In the genomic region with DNA sequence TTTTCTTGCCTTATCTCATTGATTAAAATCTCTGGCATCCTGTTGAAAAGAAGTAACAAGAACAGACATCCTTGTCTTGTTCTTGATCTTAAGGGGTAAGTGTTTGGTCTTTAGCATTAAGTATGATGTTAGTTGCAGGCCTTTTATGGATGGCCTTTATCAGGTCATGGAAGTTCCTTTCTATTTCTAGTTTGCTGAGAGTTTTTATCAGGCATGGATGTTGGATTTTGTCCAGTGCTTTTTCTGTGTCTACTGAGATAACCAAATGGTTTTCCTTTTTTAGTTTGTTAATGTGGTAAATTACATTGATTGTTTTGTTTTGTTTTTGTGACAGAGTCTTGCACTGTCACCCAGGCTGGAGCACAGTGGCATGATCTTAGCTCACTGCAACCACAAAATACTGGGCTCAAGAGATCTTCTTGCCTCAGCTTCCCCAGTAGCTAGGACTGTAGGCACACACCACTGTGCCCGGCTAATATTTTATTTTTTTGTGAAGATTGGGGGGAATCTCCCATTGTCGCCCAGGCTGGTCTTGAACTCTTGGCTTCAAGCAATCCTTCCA, we compare ENCODE assay signal across 20 cellular contexts. TPM values are rescaled to one million over a fixed set of nuclear protein-coding genes. Genes with fewer than 3 reads are reported as not detected.
A peak's percentile ranks its signal among the peaks of the same experiment; 100 is the strongest.
DNase-seq lines count a peak whose midpoint lies in the region; ATAC-seq, FAIRE-seq and TF ChIP-seq lines count a peak whose summit lies in the region.
"Had no signal": no experiment of that assay in that cellular context is flagged by ENCODE, and none has a peak within 500 bp of the region (broad histone marks: within the 10 kb centered on the region; RNA-seq: fewer than 3 reads in every experiment).

No MANE protein-coding gene starts in this region.

- TF ChIP-seq POLR2A in sigmoid colon (IDR thresholded peaks at IDR 0.05) (no peak), transverse colon (IDR thresholded peaks at IDR 0.05) (no peak)

- POLR2A ChIA-PET in OCI-LY7 (lab: Charles Lee), result no interaction called here

- ATAC-seq in left cardiac atrium, result peak; percentile 25 to 51
- no peak for ATAC-seq in HG03139 (IDR thresholded peaks at IDR 0.05; ENCODE audit: unreplicated experiment)

- H3K9me2 ChIP-seq in OCI-LY7 (ENCODE audit: insufficient read depth, low read length), result no peaks in the 10 kb centered on the region

- TF ChIP-seq EP300 in sigmoid colon (IDR thresholded peaks at IDR 0.05), result no peak
- TF ChIP-seq EP300 in transverse colon (IDR thresholded peaks at IDR 0.05; ENCODE audit: low read depth), result no peak

- H3K4me3 ChIP-seq in sigmoid colon (no peak overlapping the region), transverse colon (no peak overlapping the region), OCI-LY7 (ENCODE audit: low read depth, low read length, poor library complexity, severe bottlenecking) (no peak overlapping the region)
- H3K4me3 ChIP-seq: BLaER1 treated with 17β-estradiol and CSF1 and Interleukin-3, amounts not matched to agents 10 nM and 100 nM; HAP-1 had no signal

- no peak overlapping the region for H2AFZ ChIP-seq in OCI-LY7 (ENCODE audit: low read length)

- no peaks in the 10 kb centered on the region for H3K79me2 ChIP-seq in OCI-LY7 (ENCODE audit: insufficient read depth, low read depth, low read length)

- H3K27ac ChIP-seq in caudate nucleus (ENCODE audit: low read depth, low read length) (peak overlapping the region; percentile 9), sigmoid colon (no peak overlapping the region), transverse colon (no peak overlapping the region), OCI-LY7 (ENCODE audit: low read depth, low read length, poor library complexity, severe bottlenecking) (no peak overlapping the region)
- H3K27ac ChIP-seq: BLaER1 treated with 17β-estradiol and CSF1 and Interleukin-3, amounts not matched to agents 10 nM and 100 nM had no signal

- no peak for TF ChIP-seq CTCF in sigmoid colon (IDR thresholded peaks at IDR 0.05)
- no peak for TF ChIP-seq CTCF in transverse colon (IDR thresholded peaks at IDR 0.05)
- TF ChIP-seq CTCF in OCI-LY7 (conservative IDR thresholded peaks at IDR 0.05; ENCODE audit: low read length), result no peak

- BruUV-seq in OCI-LY7 (replicated peaks; lab: Mats Ljungman, UMichigan), result no TSS peak

- DNase-seq in EH (ENCODE audit: low read depth) (peak; percentile 18), caudate nucleus (lab: John Stamatoyannopoulos, UW) (no peak), left cardiac atrium (no peak), sigmoid colon (peak; percentile 1), HTR-8/SVneo (ENCODE audit: insufficient read length, low spot score) (no peak), transverse colon (no peak), OCI-LY7 (ENCODE audit: low spot score) (no peak)
- DNase-seq: DMS 273 treated with DMSO at 0.1 percent for 48 hours, Karpas-422, MM.1S, NCI-H1105, NCI-H187 treated with DMSO at 0.1 percent for 48 hours, NCI-H2171, NCI-H510A had no signal

- H3K9me3 ChIP-seq in sigmoid colon (no peaks in the 10 kb centered on the region), transverse colon (no peaks in the 10 kb centered on the region), OCI-LY7 (ENCODE audit: low read length) (no peaks in the 10 kb centered on the region)
- H3K9me3 ChIP-seq: HAP-1 had no signal

- in situ Hi-C loops in transverse colon (cut with MboI; ENCODE audit: low pct_ligation_motif_present in 1 of 4, low pct_unique_long_range_greater_than_20kb in 1 of 4, low sequenced_read_pairs in 3 of 4), result no loop called here

- H4K20me1 ChIP-seq in OCI-LY7 (ENCODE audit: insufficient read depth, low read length), result no peaks in the 10 kb centered on the region
- H4K20me1 ChIP-seq: BLaER1 treated with 17β-estradiol and CSF1 and Interleukin-3, amounts not matched to agents 10 nM and 100 nM had no signal

- intact Hi-C loops in left cardiac atrium (cut with DNase I), result no loop called here
- intact Hi-C loops in sigmoid colon (cut with DNase I), result no loop called here
- intact Hi-C loops in transverse colon (cut with DNase I; ENCODE audit: low total_unique reads), result no loop called here
- intact Hi-C loops in OCI-LY7 (cut with micrococcal nuclease; ENCODE audit: unreplicated experiment), result no loop called here

- H3K4me1 ChIP-seq in sigmoid colon, result peaks cover 0 to 19% (median 7%) of the 10 kb centered on the region in 4 donors
- no peaks in the 10 kb centered on the region for H3K4me1 ChIP-seq in transverse colon
- H3K4me1 ChIP-seq in OCI-LY7 (ENCODE audit: insufficient read depth, low read length, poor library complexity, severe bottlenecking), result peaks cover 17% of the 10 kb centered on the region

- H3K36me3 ChIP-seq in sigmoid colon (peaks cover 0 to 21% (median 2%) of the 10 kb centered on the region in 4 donors), transverse colon (no peaks in the 10 kb centered on the region), OCI-LY7 (ENCODE audit: insufficient read depth, low read length) (no peaks in the 10 kb centered on the region)
- H3K36me3 ChIP-seq: HAP-1 had no signal

- 46 to 77% methylated on average over 2 of the region's 2 CpGs for WGBS in sigmoid colon, 2 donors
- 50 to 100% methylated on average over 1 to 2 of the region's 2 CpGs for whole genome bisulfite sequencing in transverse colon (ENCODE audit: low coverage in 1 of 2), 2 donors

- FAIRE-seq in HTR-8/SVneo (lab: Jason Lieb, UNC), result no peak

- no peak overlapping the region for H3K4me2 ChIP-seq in OCI-LY7 (ENCODE audit: low read length)

- H3K27me3 ChIP-seq in sigmoid colon (no peaks in the 10 kb centered on the region), transverse colon (no peaks in the 10 kb centered on the region)
- H3K27me3 ChIP-seq: BLaER1 treated with 17β-estradiol and CSF1 and Interleukin-3, amounts not matched to agents 10 nM and 100 nM had no signal

- CTCF ChIA-PET in OCI-LY7 (lab: Charles Lee; ENCODE audit: unreplicated experiment), result no interaction called here

RNA-seq across cellular contexts. Expression of a gene that starts 26.3 kb away (rescaled TPM):
- total RNA-seq in left cardiac atrium (100 to 1,000 TPM; 213 to 242 TPM), sigmoid colon (10 to 100 TPM; 24.4 to 36.8 (median 30.0) TPM), transverse colon (1 to 10 TPM; 3.0 to 9.6 (median 6.3) TPM), OCI-LY7 (2022) (not detected in 2 replicates)
- 10 to 100 TPM in 1 of 3 donors, 1 to 10 TPM in 2; 3.5 to 14.8 (median 7.2) TPM for polyA plus RNA-seq in sigmoid colon
- total RNA-seq in OCI-LY7 (2014; rRNA removed; shearing (Covaris generic)), result not detected in 2 replicates

RNA-seq across cellular contexts. Expression of a gene that starts 45.0 kb away (rescaled TPM):
- total RNA-seq in left cardiac atrium (not detected), sigmoid colon (not detected), transverse colon (not detected), OCI-LY7 (2022) (not detected in 2 replicates)
- under 1 TPM in 1 of 3 donors, not detected in 2; 0.23 TPM for polyA plus RNA-seq in sigmoid colon
- total RNA-seq in OCI-LY7 (2014; rRNA removed; shearing (Covaris generic)), result 0.54 TPM in 1 of 2 replicates, not detected in the other
- total RNA-seq: A172, Daoy, RPMI7951 had no signal

RNA-seq across cellular contexts. Expression of a gene that starts 59.8 kb away (rescaled TPM):
- total RNA-seq in left cardiac atrium (under 1 TPM; 0.52 to 0.91 TPM), sigmoid colon (10 to 100 TPM; 15.1 to 19.4 (median 17.2) TPM), transverse colon (1 to 10 TPM in 3 of 4 donors, under 1 TPM in 1; 0.60 to 6.0 (median 2.8) TPM), OCI-LY7 (2022) (not detected in 2 replicates)
- under 1 TPM; 0.23 to 0.63 (median 0.60) TPM for polyA plus RNA-seq in sigmoid colon
- total RNA-seq in OCI-LY7 (2014; rRNA removed; shearing (Covaris generic)), result not detected in 2 replicates

Comparison
In these comparisons a context has a peak if more than half of its experiments do, and no peak if none do; other contexts are left out.
1. DNase-seq: peak in EH (single experiment) and sigmoid colon (single experiment); none in caudate nucleus (0 of 61), left cardiac atrium (single experiment), HTR-8/SVneo (single experiment), transverse colon (single experiment) and OCI-LY7 (single experiment).
2. RNA of a gene that starts 26.3 kb away (total RNA-seq): 213 to 242 TPM in left cardiac atrium; 24.4 to 36.8 TPM in sigmoid colon, 3.0 to 9.6 TPM in transverse colon and not detected in OCI-LY7; every median in the first group is over 4 times any median in the second.